20 cellular contexts compared by ENCODE assay signal in the genomic region with DNA sequence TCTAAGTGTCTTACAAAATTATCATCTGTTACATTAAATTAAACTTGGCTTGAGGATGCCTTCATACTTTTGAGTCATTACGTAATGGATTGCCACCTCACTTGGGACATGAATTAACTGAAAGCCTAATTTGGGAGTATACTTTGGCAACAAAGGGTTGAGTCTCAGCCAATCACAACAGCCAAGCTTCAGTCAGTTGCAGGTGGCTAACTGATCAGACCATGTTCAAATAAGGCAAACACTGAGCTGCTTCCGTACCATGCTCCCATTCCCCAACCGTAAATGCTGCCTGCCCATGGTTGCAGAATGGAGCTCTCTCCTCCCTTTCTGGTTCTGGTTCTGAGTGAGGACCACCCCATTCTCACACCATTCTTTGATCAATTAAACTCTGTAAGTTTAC.
A peak's percentile ranks its signal among the peaks of the same experiment; 100 is the strongest.
DNase-seq lines count a peak whose midpoint lies in the region; ATAC-seq, FAIRE-seq and TF ChIP-seq lines count a peak whose summit lies in the region.
"Had no signal": no experiment of that assay in that cellular context is flagged by ENCODE, and none has a peak within 500 bp of the region (broad histone marks: within the 10 kb centered on the region; RNA-seq: fewer than 3 reads in every experiment).

No MANE protein-coding gene starts in this region.

- H3K4me1 ChIP-seq in GM23338 (ENCODE audit: insufficient read depth) (no peaks in the 10 kb centered on the region), right lobe of liver (peaks cover 0 to 38% (median 19%) of the 10 kb centered on the region in 4 donors)

- TF ChIP-seq CTCF in GM23338 (conservative IDR thresholded peaks at IDR 0.05; ENCODE audit: low read depth in 2 of 2) (no peak), WTC11 (IDR thresholded peaks at IDR 0.05) (no peak), right lobe of liver (IDR thresholded peaks at IDR 0.05) (no peak)

- H3K4me3 Mint-ChIP-seq in GM23338 (no peak overlapping the region), WTC11 (no peak overlapping the region)

- 0 out of 2 replicates have a peak overlapping the region, but pooled peaks have one; percentile 23 for H2AFZ ChIP-seq in GM23338

- H3K9me2 ChIP-seq in GM23338 (ENCODE audit: insufficient read depth): no peaks in the 10 kb centered on the region

- no peaks in the 10 kb centered on the region for H4K20me1 ChIP-seq in GM23338 (replicated peaks; ENCODE audit: insufficient read depth)

- H3K36me3 Mint-ChIP-seq in GM23338 (ENCODE audit: low read depth) (no peaks in the 10 kb centered on the region), WTC11 (no peaks in the 10 kb centered on the region)

- H3K27ac ChIP-seq in GM23338 (ENCODE audit: low read depth): no peak overlapping the region
- H3K27ac ChIP-seq in right lobe of liver: peak overlapping the region in 2 of 3 donors; percentile 11 to 48
- H3K27ac ChIP-seq: 22Rv1, SJSA1 had no signal

- ATAC-seq in GM23338 (no peak; the same call in 1 of the 3 replicates), WTC11 (peak; percentile 43; the same call in 1 of the 2 replicates), right lobe of liver (peak; percentile 21 to 59 (median 44)), HG03097 (IDR thresholded peaks at IDR 0.05; ENCODE audit: low FRiP score, unreplicated experiment) (no peak)
- ATAC-seq: HCT116 had no signal

- POLR2A ChIA-PET in WTC11 (lab: Charles Lee): no interaction called here

- no peak overlapping the region for H3K4me2 ChIP-seq in GM23338

- H3K27me3 ChIP-seq in GM23338 (ENCODE audit: insufficient read depth) (no peaks in the 10 kb centered on the region), right lobe of liver (no peaks in the 10 kb centered on the region)
- H3K27me3 ChIP-seq: SJSA1 had no signal

- no peaks in the 10 kb centered on the region for H3K79me2 ChIP-seq in GM23338 (replicated peaks; ENCODE audit: insufficient read depth)

- no peak for TF ChIP-seq POLR2A in right lobe of liver (IDR thresholded peaks at IDR 0.05)

- H3K9me3 Mint-ChIP-seq in GM23338 (no peaks in the 10 kb centered on the region), WTC11 (peaks cover 3% of the 10 kb centered on the region; the same call in 1 of the 2 replicates)

- CTCF ChIA-PET in WTC11 (lab: Charles Lee): no interaction called here

- no peaks in the 10 kb centered on the region for H3F3A ChIP-seq in GM23338 (replicated peaks; ENCODE audit: low read depth)

- H3K4me1 Mint-ChIP-seq in GM23338: peaks cover 6% of the 10 kb centered on the region; the same call in 2 of the 3 replicates
- H3K4me1 Mint-ChIP-seq in WTC11: peaks cover 7% of the 10 kb centered on the region; the same call in 1 of the 2 replicates

- peak; percentile 0 to 34 for DNase-seq in NOMO-1 (lab: John Stamatoyannopoulos, UW; ENCODE audit: unreplicated experiment in 2 of 2)
- no peak for DNase-seq in NOMO-1 treated with dmso at 0.1 percent for 144 hours (lab: John Stamatoyannopoulos, UW; ENCODE audit: unreplicated experiment)
- DNase-seq in GM23338 (ENCODE audit: low spot score): no peak
- DNase-seq in WTC11 (ENCODE audit: low spot score): no peak
- DNase-seq in right lobe of liver: no peak
- DNase-seq in frontal cortex (ENCODE audit: low spot score in 2 of 2): no peak
- no peak for DNase-seq in AG08396 (ENCODE audit: low spot score)
- DNase-seq: DMS79 treated with DMSO at 0.1 percent for 48 hours, KG1, NCI-H1105 treated with DMSO at 0.1 percent for 48 hours, NCI-H1694 treated with DMSO at 0.1 percent for 48 hours, NCI-H2107, NCI-H226, NCI-H524 treated with DMSO at 0.1 percent for 48 hours, OCI-M1, RPMI8226 had no signal

- no peak overlapping the region for H3K27ac Mint-ChIP-seq in GM23338
- no peak overlapping the region for H3K27ac Mint-ChIP-seq in WTC11

- intact Hi-C loops in right lobe of liver (cut with DNase I): no loop called here

- H3K9me3 ChIP-seq in right lobe of liver: no peaks in the 10 kb centered on the region
- H3K9me3 ChIP-seq: SJSA1 had no signal

- H3K27me3 Mint-ChIP-seq in GM23338 (ENCODE audit: insufficient read depth, low read depth, poor library complexity) (no peaks in the 10 kb centered on the region), WTC11 (ENCODE audit: low read depth) (no peaks in the 10 kb centered on the region)

- H3K4me3 ChIP-seq in GM23338 (no peak overlapping the region), right lobe of liver (no peak overlapping the region)
- H3K4me3 ChIP-seq: SJSA1 had no signal

- 20% methylated on average over 1 of the region's 3 CpGs for WGBS in right lobe of liver (ENCODE audit: insufficient coverage, low coverage, low lambda C conversion rate, missing lambda C conversion rate)

- no peak for FAIRE-seq in frontal cortex (lab: Jason Lieb, UNC)

- H3K36me3 ChIP-seq in GM23338 (ENCODE audit: insufficient read depth): no peaks in the 10 kb centered on the region
- no peaks in the 10 kb centered on the region for H3K36me3 ChIP-seq in right lobe of liver
- H3K36me3 ChIP-seq: SJSA1 had no signal

TF ChIP-seq in GM23338, 12 proteins besides CTCF, POLR2A, EP300 and RAD21:
- no peak for TF ChIP-seq POLR2AphosphoS5 (IDR thresholded peaks at IDR 0.05; ENCODE audit: low read depth)

TF ChIP-seq in WTC11, 78 proteins besides CTCF, POLR2A, EP300 and RAD21 (continues in another document):
- TF ChIP-seq MAX (CRISPR knock-in tag; IDR thresholded peaks at IDR 0.05) (no peak), ETV6 (CRISPR knock-in tag; IDR thresholded peaks at IDR 0.05) (no peak), OVOL2 (CRISPR knock-in tag; IDR thresholded peaks at IDR 0.05; ENCODE audit: borderline replicate concordance) (no peak), AR (CRISPR knock-in tag; IDR thresholded peaks at IDR 0.05) (no peak), ZNF121 (CRISPR knock-in tag; IDR thresholded peaks at IDR 0.05) (no peak), GABPB1 (CRISPR knock-in tag; IDR thresholded peaks at IDR 0.05) (no peak), CREM (CRISPR knock-in tag; IDR thresholded peaks at IDR 0.05) (no peak), CBFB (CRISPR knock-in tag; IDR thresholded peaks at IDR 0.05; ENCODE audit: low read depth) (no peak), FOXP1 (CRISPR knock-in tag; IDR thresholded peaks at IDR 0.05; ENCODE audit: borderline replicate concordance) (no peak), GTF2I (CRISPR knock-in tag; conservative IDR thresholded peaks at IDR 0.05) (no peak)
- TF ChIP-seq, protein P1, sequence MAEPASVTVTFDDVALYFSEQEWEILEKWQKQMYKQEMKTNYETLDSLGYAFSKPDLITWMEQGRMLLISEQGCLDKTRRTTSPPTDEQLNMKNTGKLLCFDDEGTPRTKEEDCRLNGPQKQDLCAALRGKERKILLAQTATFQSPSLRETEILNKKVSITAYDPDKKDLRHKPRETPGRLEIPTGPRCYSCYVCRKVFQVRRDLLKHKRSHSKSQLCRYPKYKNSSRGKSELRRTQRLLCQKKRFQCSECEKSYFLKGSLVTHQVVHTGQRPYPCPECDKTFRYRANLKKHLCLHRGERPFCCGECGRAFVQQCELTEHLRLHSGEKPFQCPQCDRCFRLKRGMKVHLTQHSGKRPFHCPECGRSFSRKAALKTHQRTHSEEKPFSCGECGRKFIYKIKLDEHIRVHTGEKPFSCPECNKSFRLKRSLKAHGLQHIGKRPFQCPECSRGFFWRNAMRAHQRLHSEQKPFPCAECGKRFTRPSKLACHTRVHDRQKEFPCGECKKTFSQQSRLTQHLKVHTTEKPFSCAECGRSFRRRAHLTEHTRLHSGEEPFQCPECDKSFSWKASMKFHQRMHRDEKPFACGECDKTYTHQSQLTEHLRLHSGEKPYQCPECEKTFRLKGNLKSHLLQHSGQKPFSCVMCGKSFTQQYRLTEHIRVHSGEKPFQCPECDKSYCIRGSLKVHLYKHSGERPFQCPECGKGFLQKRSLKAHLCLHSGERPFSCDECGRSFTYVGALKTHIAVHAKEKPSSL (CRISPR knock-in tag; conservative IDR thresholded peaks at IDR 0.05): no peak
- TF ChIP-seq, protein P2, sequence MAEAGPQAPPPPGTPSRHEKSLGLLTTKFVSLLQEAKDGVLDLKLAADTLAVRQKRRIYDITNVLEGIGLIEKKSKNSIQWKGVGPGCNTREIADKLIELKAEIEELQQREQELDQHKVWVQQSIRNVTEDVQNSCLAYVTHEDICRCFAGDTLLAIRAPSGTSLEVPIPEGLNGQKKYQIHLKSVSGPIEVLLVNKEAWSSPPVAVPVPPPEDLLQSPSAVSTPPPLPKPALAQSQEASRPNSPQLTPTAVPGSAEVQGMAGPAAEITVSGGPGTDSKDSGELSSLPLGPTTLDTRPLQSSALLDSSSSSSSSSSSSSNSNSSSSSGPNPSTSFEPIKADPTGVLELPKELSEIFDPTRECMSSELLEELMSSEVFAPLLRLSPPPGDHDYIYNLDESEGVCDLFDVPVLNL (CRISPR knock-in tag; IDR thresholded peaks at IDR 0.05; ENCODE audit: borderline replicate concordance, low read depth): no peak

Comparison
In these comparisons a context has a peak if more than half of its experiments do, and no peak if none do; other contexts are left out.
1. DNase-seq: peak in NOMO-1 (2 of 2); none in NOMO-1 treated with dmso at 0.1 percent for 144 hours (single experiment), GM23338 (single experiment), WTC11 (single experiment), right lobe of liver (0 of 3), frontal cortex (0 of 2) and AG08396 (single experiment).
2. ATAC-seq: peak in WTC11 (single experiment) and right lobe of liver (4 of 4); none in GM23338 (single experiment) and HG03097 (single experiment).